ENCODE assay signal across 8 cellular contexts in genomic region chr12:131092911-131093901, GRCh38.
A peak's percentile ranks its signal among the peaks of the same experiment; 100 is the strongest.
DNase-seq lines count a peak whose midpoint lies in the region; ATAC-seq, FAIRE-seq and TF ChIP-seq lines count a peak whose summit lies in the region.

No MANE protein-coding gene starts in this region.

- no peak for TF ChIP-seq POLR2A in gastrocnemius medialis (IDR thresholded peaks at IDR 0.05)

- no peaks in the 10 kb centered on the region for H3K9me3 Mint-ChIP-seq in T-helper 2 cell treated with Interferon-gamma antibody and Interleukin-4, amounts not matched to agents 5 μg/mL and 100 μg/mL, for 36 hours
- H3K9me3 Mint-ChIP-seq in HFFc6 = peaks cover 54% of the 10 kb centered on the region

- H3K36me3 ChIP-seq in neuronal stem cell (replicated peaks in 1 of 2; ENCODE audit: control insufficient read depth in 2 of 2, insufficient read depth in 2 of 2, low read length in 2 of 2) (no peaks in the 10 kb centered on the region), gastrocnemius medialis (no peaks in the 10 kb centered on the region)

- no peaks in the 10 kb centered on the region for H3K36me3 Mint-ChIP-seq in T-helper 2 cell treated with Interferon-gamma antibody and Interleukin-4, amounts not matched to agents 5 μg/mL and 100 μg/mL, for 36 hours (ENCODE audit: low read depth)
- peaks cover 6% of the 10 kb centered on the region for H3K36me3 Mint-ChIP-seq in HFFc6 (ENCODE audit: low read depth)

- in situ Hi-C loops in gastrocnemius medialis (cut with MboI; ENCODE audit: low sequenced_read_pairs in 4 of 4) = no loop called here

- H3K79me1 ChIP-seq in neuronal stem cell (ENCODE audit: low read depth, low read length) = no peaks in the 10 kb centered on the region

- WGBS in neuronal stem cell (ENCODE audit: extremely low coverage in 2 of 2, insufficient read length in 2 of 2, insufficient replicate concordance in 1 of 2), 2 donors = no CpG with 5 or more reads among the region's 26 CpGs

- H3K4me3 ChIP-seq in neuronal stem cell (ENCODE audit: low read length in 2 of 2) = no peak overlapping the region
- H3K4me3 ChIP-seq in gastrocnemius medialis = no peak overlapping the region

- H3K14ac ChIP-seq in neuronal stem cell (ENCODE audit: low read length) = peak overlapping the region; percentile 98

- intact Hi-C loops in gastrocnemius medialis (cut with DNase I; ENCODE audit: low total_unique reads) = no loop called here

- H3K9me3 ChIP-seq in neuronal stem cell (replicated peaks in 1 of 2; ENCODE audit: control insufficient read depth in 2 of 2, insufficient read depth in 1 of 2, low read depth in 1 of 2, low read length in 2 of 2) (no peaks in the 10 kb centered on the region), gastrocnemius medialis (no peaks in the 10 kb centered on the region)

- H2AFZ ChIP-seq in neuronal stem cell (ENCODE audit: low read length) = no peak overlapping the region

- peak overlapping the region; percentile 93 for H3K18ac ChIP-seq in neuronal stem cell (ENCODE audit: low read length)

- H2BK120ac ChIP-seq in neuronal stem cell (ENCODE audit: low read depth, low read length) = no peak overlapping the region

- H3K27ac Mint-ChIP-seq in T-helper 2 cell treated with Interferon-gamma antibody and Interleukin-4, amounts not matched to agents 5 μg/mL and 100 μg/mL, for 36 hours = peak overlapping the region; percentile 77
- no peak overlapping the region for H3K27ac Mint-ChIP-seq in HFFc6

- peak; percentile 62 for DNase-seq in CD1c-positive myeloid dendritic cell (ENCODE audit: extremely low spot score)
- peak; percentile 40 for DNase-seq in GM19238 (ENCODE audit: insufficient read length, low spot score)
- DNase-seq in T-helper 2 cell treated with Interferon-gamma antibody and Interleukin-4, amounts not matched to agents 5 μg/mL and 100 μg/mL, for 36 hours (ENCODE audit: low spot score) = peak; percentile 71
- DNase-seq in neuronal stem cell (ENCODE audit: low spot score) = no peak
- no peak for DNase-seq in D721Med (ENCODE audit: insufficient read length, low spot score)
- no peak for DNase-seq in HFFc6
- DNase-seq in gastrocnemius medialis = no peak

- no peak overlapping the region for H3K4ac ChIP-seq in neuronal stem cell (ENCODE audit: low read length)

- H3K27ac ChIP-seq in neuronal stem cell (replicated peaks; ENCODE audit: low read length) (no peak overlapping the region), gastrocnemius medialis (no peak overlapping the region)

- H4K91ac ChIP-seq in neuronal stem cell (ENCODE audit: low read depth, low read length, poor library complexity) = no peak overlapping the region

- ATAC-seq in HG03103 (IDR thresholded peaks at IDR 0.05; ENCODE audit: low read depth, unreplicated experiment) (peak; percentile 53), gastrocnemius medialis (no peak)

- H3K27me3 Mint-ChIP-seq in T-helper 2 cell treated with Interferon-gamma antibody and Interleukin-4, amounts not matched to agents 5 μg/mL and 100 μg/mL, for 36 hours (ENCODE audit: low read depth) = no peaks in the 10 kb centered on the region
- no peaks in the 10 kb centered on the region for H3K27me3 Mint-ChIP-seq in HFFc6 (ENCODE audit: insufficient read depth)

- FAIRE-seq in D721Med (lab: Jason Lieb, UNC) = no peak

- H2AK5ac ChIP-seq in neuronal stem cell (ENCODE audit: low read depth, low read length) = peak overlapping the region; percentile 91

- peak overlapping the region; percentile 90 for H2BK12ac ChIP-seq in neuronal stem cell (ENCODE audit: low read length)

- H3K4me2 ChIP-seq in neuronal stem cell (ENCODE audit: insufficient read depth, low read length, poor library complexity, severe bottlenecking) = no peak overlapping the region

- H3K23ac ChIP-seq in neuronal stem cell (ENCODE audit: low read depth, low read length, poor library complexity) = peak overlapping the region; percentile 65

- H3K9ac ChIP-seq in neuronal stem cell (ENCODE audit: low read depth, low read length, poor library complexity) = peak overlapping the region; percentile 50

- H2BK15ac ChIP-seq in neuronal stem cell (ENCODE audit: low read length) = peak overlapping the region; percentile 45

- H3K4me3 Mint-ChIP-seq in T-helper 2 cell treated with Interferon-gamma antibody and Interleukin-4, amounts not matched to agents 5 μg/mL and 100 μg/mL, for 36 hours = peak overlapping the region; percentile 75
- H3K4me3 Mint-ChIP-seq in HFFc6 = no peak overlapping the region

- TF ChIP-seq CTCF in D721Med (IDR thresholded peaks at IDR 0.05; ENCODE audit: insufficient read depth, missing control alignments) (no peak), HFFc6 (IDR thresholded peaks at IDR 0.05) (no peak), gastrocnemius medialis (IDR thresholded peaks at IDR 0.05 in 4 of 5, conservative IDR thresholded peaks at IDR 0.05 in 1 of 5) (no peak)

- H3K4me1 ChIP-seq in neuronal stem cell (ENCODE audit: control insufficient read depth in 2 of 2, insufficient read depth in 1 of 2, low read depth in 1 of 2, low read length in 2 of 2) (no peaks in the 10 kb centered on the region), gastrocnemius medialis (no peaks in the 10 kb centered on the region)

- H4K8ac ChIP-seq in neuronal stem cell (ENCODE audit: low read depth, low read length) = no peak overlapping the region

- peaks cover 15% of the 10 kb centered on the region for H3K4me1 Mint-ChIP-seq in T-helper 2 cell treated with Interferon-gamma antibody and Interleukin-4, amounts not matched to agents 5 μg/mL and 100 μg/mL, for 36 hours (ENCODE audit: low read depth)
- H3K4me1 Mint-ChIP-seq in HFFc6 (ENCODE audit: low read depth) = no peaks in the 10 kb centered on the region

- peak overlapping the region; percentile 69 for H2BK5ac ChIP-seq in neuronal stem cell (ENCODE audit: low read length)

- H3K27me3 ChIP-seq in neuronal stem cell (ENCODE audit: control insufficient read depth in 3 of 3, insufficient read depth in 3 of 3, low read depth in 1 of 3, low read length in 3 of 3) = peaks cover 0 to 15% (median 0%) of the 10 kb centered on the region in 3 experiments
- no peaks in the 10 kb centered on the region for H3K27me3 ChIP-seq in gastrocnemius medialis

Comparison
In these comparisons a context has a peak if more than half of its experiments do, and no peak if none do; other contexts are left out.
1. DNase-seq: peak in CD1c-positive myeloid dendritic cell (single experiment), GM19238 (single experiment) and T-helper 2 cell treated with Interferon-gamma antibody and Interleukin-4, amounts not matched to agents 5 μg/mL and 100 μg/mL, for 36 hours (single experiment); none in neuronal stem cell (single experiment), D721Med (single experiment), HFFc6 (single experiment) and gastrocnemius medialis (0 of 2).